In the genomic region with DNA sequence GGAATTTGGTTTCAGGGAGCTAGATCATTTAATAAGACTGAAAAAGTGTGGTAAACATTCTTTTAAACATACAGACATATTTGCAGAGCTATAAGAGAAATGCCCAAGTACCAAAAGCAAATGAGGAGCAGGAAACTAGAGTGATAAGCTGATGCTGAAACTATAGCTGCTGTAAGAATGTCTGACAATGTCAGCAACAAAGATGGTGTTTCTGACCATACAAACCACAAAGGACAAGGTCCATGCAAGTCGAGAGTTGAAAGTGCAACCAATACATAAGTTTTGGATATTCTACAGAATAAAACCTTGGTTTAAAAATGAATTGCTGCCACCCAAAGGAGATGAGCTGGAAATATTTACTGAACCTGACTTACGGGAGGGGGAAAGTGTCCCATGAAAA, we compare ENCODE assay signal across 1 cellular context.
TF ChIP-seq lines count a peak whose summit lies in the region.

No MANE protein-coding gene starts in this region.

TF ChIP-seq in WTC11, 78 proteins besides CTCF, POLR2A, EP300 and RAD21 (continued from another document):
- TF ChIP-seq, protein P1, sequence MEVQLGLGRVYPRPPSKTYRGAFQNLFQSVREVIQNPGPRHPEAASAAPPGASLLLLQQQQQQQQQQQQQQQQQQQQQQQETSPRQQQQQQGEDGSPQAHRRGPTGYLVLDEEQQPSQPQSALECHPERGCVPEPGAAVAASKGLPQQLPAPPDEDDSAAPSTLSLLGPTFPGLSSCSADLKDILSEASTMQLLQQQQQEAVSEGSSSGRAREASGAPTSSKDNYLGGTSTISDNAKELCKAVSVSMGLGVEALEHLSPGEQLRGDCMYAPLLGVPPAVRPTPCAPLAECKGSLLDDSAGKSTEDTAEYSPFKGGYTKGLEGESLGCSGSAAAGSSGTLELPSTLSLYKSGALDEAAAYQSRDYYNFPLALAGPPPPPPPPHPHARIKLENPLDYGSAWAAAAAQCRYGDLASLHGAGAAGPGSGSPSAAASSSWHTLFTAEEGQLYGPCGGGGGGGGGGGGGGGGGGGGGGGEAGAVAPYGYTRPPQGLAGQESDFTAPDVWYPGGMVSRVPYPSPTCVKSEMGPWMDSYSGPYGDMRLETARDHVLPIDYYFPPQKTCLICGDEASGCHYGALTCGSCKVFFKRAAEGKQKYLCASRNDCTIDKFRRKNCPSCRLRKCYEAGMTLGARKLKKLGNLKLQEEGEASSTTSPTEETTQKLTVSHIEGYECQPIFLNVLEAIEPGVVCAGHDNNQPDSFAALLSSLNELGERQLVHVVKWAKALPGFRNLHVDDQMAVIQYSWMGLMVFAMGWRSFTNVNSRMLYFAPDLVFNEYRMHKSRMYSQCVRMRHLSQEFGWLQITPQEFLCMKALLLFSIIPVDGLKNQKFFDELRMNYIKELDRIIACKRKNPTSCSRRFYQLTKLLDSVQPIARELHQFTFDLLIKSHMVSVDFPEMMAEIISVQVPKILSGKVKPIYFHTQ (CRISPR knock-in tag; IDR thresholded peaks at IDR 0.05), result no peak
- TF ChIP-seq, protein P2, sequence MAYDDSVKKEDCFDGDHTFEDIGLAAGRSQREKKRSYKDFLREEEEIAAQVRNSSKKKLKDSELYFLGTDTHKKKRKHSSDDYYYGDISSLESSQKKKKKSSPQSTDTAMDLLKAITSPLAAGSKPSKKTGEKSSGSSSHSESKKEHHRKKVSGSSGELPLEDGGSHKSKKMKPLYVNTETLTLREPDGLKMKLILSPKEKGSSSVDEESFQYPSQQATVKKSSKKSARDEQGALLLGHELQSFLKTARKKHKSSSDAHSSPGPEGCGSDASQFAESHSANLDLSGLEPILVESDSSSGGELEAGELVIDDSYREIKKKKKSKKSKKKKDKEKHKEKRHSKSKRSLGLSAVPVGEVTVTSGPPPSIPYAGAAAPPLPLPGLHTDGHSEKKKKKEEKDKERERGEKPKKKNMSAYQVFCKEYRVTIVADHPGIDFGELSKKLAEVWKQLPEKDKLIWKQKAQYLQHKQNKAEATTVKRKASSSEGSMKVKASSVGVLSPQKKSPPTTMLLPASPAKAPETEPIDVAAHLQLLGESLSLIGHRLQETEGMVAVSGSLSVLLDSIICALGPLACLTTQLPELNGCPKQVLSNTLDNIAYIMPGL (CRISPR knock-in tag; IDR thresholded peaks at IDR 0.05), result no peak
- TF ChIP-seq, protein P3, sequence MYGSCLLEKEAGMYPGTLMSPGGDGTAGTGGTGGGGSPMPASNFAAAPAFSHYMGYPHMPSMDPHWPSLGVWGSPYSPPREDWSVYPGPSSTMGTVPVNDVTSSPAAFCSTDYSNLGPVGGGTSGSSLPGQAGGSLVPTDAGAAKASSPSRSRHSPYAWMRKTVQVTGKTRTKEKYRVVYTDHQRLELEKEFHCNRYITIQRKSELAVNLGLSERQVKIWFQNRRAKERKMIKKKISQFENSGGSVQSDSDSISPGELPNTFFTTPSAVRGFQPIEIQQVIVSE (CRISPR knock-in tag; IDR thresholded peaks at IDR 0.05; ENCODE audit: borderline replicate concordance), result no peak
- TF ChIP-seq ESRRA (CRISPR knock-in tag; IDR thresholded peaks at IDR 0.05; ENCODE audit: borderline replicate concordance) (no peak), ZNF416 (CRISPR knock-in tag; IDR thresholded peaks at IDR 0.05) (no peak), NFYB (CRISPR knock-in tag; conservative IDR thresholded peaks at IDR 0.05; ENCODE audit: low read depth) (no peak), ZNF396 (CRISPR knock-in tag; IDR thresholded peaks at IDR 0.05; ENCODE audit: borderline replicate concordance) (no peak)
